In genomic region chr9:89445801-89446228, GRCh38 we compare ENCODE assay signal across 18 cellular contexts. TPM values are rescaled to one million over a fixed set of nuclear protein-coding genes. Genes with fewer than 3 reads are reported as not detected.
DNase-seq lines count a peak whose midpoint lies in the region; ATAC-seq and TF ChIP-seq lines count a peak whose summit lies in the region.
"Had no signal": no experiment of that assay in that cellular context is flagged by ENCODE, and none has a peak within 500 bp of the region (broad histone marks: within the 10 kb centered on the region; RNA-seq: fewer than 3 reads in every experiment).

No MANE protein-coding gene starts in this region.

- H3K36me3 ChIP-seq in endodermal cell (ENCODE audit: control insufficient read depth, insufficient read depth, low read length) (no peaks in the 10 kb centered on the region), gastrocnemius medialis (no peaks in the 10 kb centered on the region), colonic mucosa (no peaks in the 10 kb centered on the region)
- H3K36me3 ChIP-seq: upper lobe of left lung had no signal

- intact Hi-C loops in activated CD4-positive, alpha-beta T cell treated with anti-CD3 and anti-CD28 coated beads, Interleukin-2, amount 10 ng/mL, durations not matched to agents 24 days and 14 days (cut with micrococcal nuclease), result loop anchor here (2.0 kb wide), 1 partner anchor 15 kb away; no protein-coding TSS in a partner anchor
- intact Hi-C loops in activated B cell treated with CpG ODN at 0.5 μM for 24 hours (cut with micrococcal nuclease) (no loop called here), gastrocnemius medialis (cut with DNase I; ENCODE audit: low total_unique reads) (no loop called here), colonic mucosa (cut with DNase I) (no loop called here)

- H3K4me3 ChIP-seq in endodermal cell (ENCODE audit: low read length) (no peak overlapping the region), gastrocnemius medialis (no peak overlapping the region), colonic mucosa (no peak overlapping the region)
- H3K4me3 ChIP-seq: A549, coronary artery, GM23248, upper lobe of left lung had no signal

- POLR2A ChIA-PET in activated B cell treated with CpG ODN at 0.5 μM for 24 hours (lab: Charles Lee), result interaction anchor here (1.2 kb wide), 1 partner anchor 77 kb away, joined by 3 read pairs; no protein-coding TSS in a partner anchor

- H3K9me3 Mint-ChIP-seq in activated CD4-positive, alpha-beta T cell treated with anti-CD3 and anti-CD28 coated beads, Interleukin-2, amount 10 ng/mL, durations not matched to agents 24 days and 14 days, result no peaks in the 10 kb centered on the region
- no peaks in the 10 kb centered on the region for H3K9me3 Mint-ChIP-seq in activated B cell treated with CpG ODN at 0.5 μM for 24 hours
- no peaks in the 10 kb centered on the region for H3K9me3 Mint-ChIP-seq in endodermal cell

- no peak for TF ChIP-seq POLR2A in gastrocnemius medialis (IDR thresholded peaks at IDR 0.05)

- TF ChIP-seq CTCF in activated B cell treated with CpG ODN at 0.5 μM for 24 hours (IDR thresholded peaks at IDR 0.05), result no peak
- TF ChIP-seq CTCF in endodermal cell (conservative IDR thresholded peaks at IDR 0.05), result no peak
- no peak for TF ChIP-seq CTCF in gastrocnemius medialis (IDR thresholded peaks at IDR 0.05 in 4 of 5, conservative IDR thresholded peaks at IDR 0.05 in 1 of 5)
- no peak for TF ChIP-seq CTCF in colonic mucosa (IDR thresholded peaks at IDR 0.05)

- DNase-seq in activated CD4-positive, alpha-beta T cell treated with anti-CD3 and anti-CD28 coated beads, Interleukin-2, amount 10 ng/mL, durations not matched to agents 24 days and 14 days, result no peak
- DNase-seq in activated CD4-positive, alpha-beta T cell treated with anti-CD3 and anti-CD28 coated beads for 4 hours, result no peak
- no peak for DNase-seq in activated B cell treated with CpG ODN at 0.5 μM for 24 hours
- no peak for DNase-seq in endodermal cell
- no peak for DNase-seq in gastrocnemius medialis
- no peak for DNase-seq in DMS 273 treated with DMSO at 0.1 percent for 48 hours (lab: John Stamatoyannopoulos, UW)
- DNase-seq in colonic mucosa, result no peak
- DNase-seq in Ammon's horn (ENCODE audit: low spot score), result no peak
- DNase-seq: Caco-2, GM23248, hippocampal formation, left colon, NCI-H2171, T-helper 9 cell, upper lobe of left lung had no signal

- peaks cover 61% of the 10 kb centered on the region for H3K36me3 Mint-ChIP-seq in activated CD4-positive, alpha-beta T cell treated with anti-CD3 and anti-CD28 coated beads, Interleukin-2, amount 10 ng/mL, durations not matched to agents 24 days and 14 days (ENCODE audit: low read depth)
- H3K36me3 Mint-ChIP-seq in activated B cell treated with CpG ODN at 0.5 μM for 24 hours (ENCODE audit: low read depth) (peaks cover 36% of the 10 kb centered on the region), endodermal cell (ENCODE audit: low read depth) (peaks cover 2% of the 10 kb centered on the region)

- H3K4me1 Mint-ChIP-seq in activated CD4-positive, alpha-beta T cell treated with anti-CD3 and anti-CD28 coated beads, Interleukin-2, amount 10 ng/mL, durations not matched to agents 24 days and 14 days, result peaks cover 86% of the 10 kb centered on the region
- H3K4me1 Mint-ChIP-seq in activated B cell treated with CpG ODN at 0.5 μM for 24 hours (peaks cover 77% of the 10 kb centered on the region), endodermal cell (no peaks in the 10 kb centered on the region)

- H3K27me3 ChIP-seq in endodermal cell (ENCODE audit: control insufficient read depth, insufficient read depth, low read length, poor library complexity, severe bottlenecking), result no peaks in the 10 kb centered on the region
- H3K27me3 ChIP-seq in gastrocnemius medialis, result no peaks in the 10 kb centered on the region
- no peaks in the 10 kb centered on the region for H3K27me3 ChIP-seq in colonic mucosa
- H3K27me3 ChIP-seq: upper lobe of left lung had no signal

- H3K27ac ChIP-seq in endodermal cell (ENCODE audit: low read depth, low read length) (no peak overlapping the region), gastrocnemius medialis (peak overlapping the region in 3 of 4 donors; percentile 34 to 42 (median 38)), colonic mucosa (no peak overlapping the region)
- H3K27ac ChIP-seq: A549, coronary artery, GM23248, RWPE1, upper lobe of left lung had no signal

- peak overlapping the region; percentile 80 for H3K27ac Mint-ChIP-seq in activated CD4-positive, alpha-beta T cell treated with anti-CD3 and anti-CD28 coated beads, Interleukin-2, amount 10 ng/mL, durations not matched to agents 24 days and 14 days
- H3K27ac Mint-ChIP-seq in activated B cell treated with CpG ODN at 0.5 μM for 24 hours, result peak overlapping the region; percentile 13
- H3K27ac Mint-ChIP-seq in endodermal cell, result peak overlapping the region; percentile 47

- H3K4me3 Mint-ChIP-seq in activated CD4-positive, alpha-beta T cell treated with anti-CD3 and anti-CD28 coated beads, Interleukin-2, amount 10 ng/mL, durations not matched to agents 24 days and 14 days, result peak overlapping the region; percentile 50
- H3K4me3 Mint-ChIP-seq in activated B cell treated with CpG ODN at 0.5 μM for 24 hours (no peak overlapping the region), endodermal cell (no peak overlapping the region)

- no peaks in the 10 kb centered on the region for H3K27me3 Mint-ChIP-seq in activated CD4-positive, alpha-beta T cell treated with anti-CD3 and anti-CD28 coated beads, Interleukin-2, amount 10 ng/mL, durations not matched to agents 24 days and 14 days
- H3K27me3 Mint-ChIP-seq in activated B cell treated with CpG ODN at 0.5 μM for 24 hours (no peaks in the 10 kb centered on the region), endodermal cell (ENCODE audit: insufficient read depth) (no peaks in the 10 kb centered on the region)

- in situ Hi-C loops in gastrocnemius medialis (cut with MboI; ENCODE audit: low sequenced_read_pairs in 4 of 4), result no loop called here

- H3K4me1 ChIP-seq in endodermal cell (ENCODE audit: control insufficient read depth, insufficient read depth, low read length) (no peaks in the 10 kb centered on the region), gastrocnemius medialis (peaks cover 38 to 39% of the 10 kb centered on the region in 2 donors), colonic mucosa (peaks cover 4% of the 10 kb centered on the region)
- H3K4me1 ChIP-seq: A549, Caco-2 had no signal

- no peak overlapping the region for H3K9ac ChIP-seq in endodermal cell (ENCODE audit: extremely low read depth, low read length, poor library complexity, severe bottlenecking)
- no peak overlapping the region for H3K9ac ChIP-seq in colonic mucosa (ENCODE audit: low read depth in 2 of 2, low read length in 2 of 2)
- H3K9ac ChIP-seq: GM23248 had no signal

- 93 to 97% methylated on average over 5 to 8 of the region's 8 CpGs for WGBS in endodermal cell (ENCODE audit: insufficient coverage in 1 of 2, insufficient read length in 1 of 2), 2 experiments

- H3K9me3 ChIP-seq in endodermal cell (ENCODE audit: control insufficient read depth, low read length) (no peaks in the 10 kb centered on the region), gastrocnemius medialis (no peaks in the 10 kb centered on the region), colonic mucosa (no peaks in the 10 kb centered on the region)
- H3K9me3 ChIP-seq: A549, Caco-2, upper lobe of left lung had no signal

- CTCF ChIA-PET in activated B cell treated with CpG ODN at 0.5 μM for 24 hours (lab: Charles Lee), result no interaction called here

- no peak for ATAC-seq in activated B cell treated with CpG ODN at 0.5 μM for 24 hours (ENCODE audit: low read depth)
- ATAC-seq in gastrocnemius medialis, result no peak
- ATAC-seq: A549, left colon had no signal

RNA-seq across cellular contexts. Expression of gene SEMA4D, which starts 52.1 kb away (rescaled TPM):
- total RNA-seq in activated CD4-positive, alpha-beta T cell treated with anti-CD3 and anti-CD28 coated beads, Interleukin-2, amount 10 ng/mL, durations not matched to agents 24 days and 14 days, result 368 and 370 TPM in 2 replicates
- total RNA-seq in activated B cell treated with CpG ODN at 0.5 μM for 24 hours, result 68.0 and 79.7 TPM in 2 replicates
- total RNA-seq in endodermal cell, result 10 to 100 TPM; 42.8 to 51.0 TPM
- polyA plus RNA-seq in endodermal cell (2013, experiment 1 of 2), result 19.7 TPM
- 18.5 TPM for polyA plus RNA-seq in endodermal cell (2013, experiment 2 of 2)
- total RNA-seq in gastrocnemius medialis, result 10 to 100 TPM; 23.6 to 77.0 (median 41.3) TPM
- 10 to 100 TPM; 14.7 to 19.0 TPM for total RNA-seq in colonic mucosa

Comparison
In these comparisons a context has a peak if more than half of its experiments do, and no peak if none do; other contexts are left out.
1. H3K27ac Mint-ChIP-seq: peak in every context shown above with its lines; median percentile 80 in activated CD4-positive, alpha-beta T cell treated with anti-CD3 and anti-CD28 coated beads, Interleukin-2, amount 10 ng/mL, durations not matched to agents 24 days and 14 days; 47 in endodermal cell; 13 in activated B cell treated with CpG ODN at 0.5 μM for 24 hours.
2. H3K27ac ChIP-seq: peak in gastrocnemius medialis (3 of 4); none in endodermal cell (single experiment) and colonic mucosa (single experiment).